In the genomic region with DNA sequence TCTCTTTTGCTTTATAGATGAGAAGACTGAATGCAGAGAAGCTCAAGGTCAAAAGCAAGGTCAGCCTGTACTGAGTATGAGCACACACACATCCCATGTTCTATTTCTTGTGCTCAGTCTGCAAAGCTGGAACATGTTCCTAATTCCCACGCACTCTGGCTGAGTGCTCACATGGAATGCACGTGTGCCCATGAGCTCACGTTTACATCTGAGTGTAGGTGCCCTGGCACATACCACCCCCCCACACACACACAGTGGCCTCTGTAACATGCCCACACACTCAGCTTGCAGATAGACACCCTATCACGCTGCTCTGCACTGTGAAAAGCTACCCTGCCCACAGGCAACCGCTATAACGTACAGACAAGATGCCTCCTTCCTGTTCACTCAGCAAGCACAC, we compare ENCODE assay signal across 14 cellular contexts.
DNase-seq lines count a peak whose midpoint lies in the region; ATAC-seq and TF ChIP-seq lines count a peak whose summit lies in the region.
"Had no signal": no experiment of that assay in that cellular context is flagged by ENCODE, and none has a peak within 500 bp of the region (broad histone marks: within the 10 kb centered on the region; RNA-seq: fewer than 3 reads in every experiment).

No MANE protein-coding gene starts in this region.

- no peak overlapping the region for H3K4me3 Mint-ChIP-seq in CD4-positive, alpha-beta T cell
- H3K4me3 Mint-ChIP-seq: CD8-positive, alpha-beta T cell; H9 had no signal

- no peak overlapping the region for H3K23ac ChIP-seq in neuronal stem cell (ENCODE audit: low read depth, low read length, poor library complexity)

- WGBS in neuronal stem cell (ENCODE audit: extremely low coverage in 2 of 2, insufficient read length in 2 of 2, insufficient replicate concordance in 1 of 2), 2 donors: no CpG with 5 or more reads among the region's 6 CpGs

- H2BK120ac ChIP-seq in neuronal stem cell (ENCODE audit: low read depth, low read length): no peak overlapping the region

- no peak overlapping the region for H4K8ac ChIP-seq in neuronal stem cell (ENCODE audit: low read depth, low read length)

- H4K91ac ChIP-seq in neuronal stem cell (ENCODE audit: low read depth, low read length, poor library complexity): no peak overlapping the region

- no peak overlapping the region for H2BK15ac ChIP-seq in neuronal stem cell (ENCODE audit: low read length)

- CTCF ChIA-PET in HEK293 (lab: Yijun Ruan, JAX): no interaction called here
- CTCF ChIA-PET in HEK293T (lab: Yijun Ruan, JAX): no interaction called here
- CTCF ChIA-PET in CD4-positive, alpha-beta T cell (lab: Charles Lee): no interaction called here

- H3K27ac ChIP-seq in HEK293 (ENCODE audit: extremely low read depth, low read depth, low read length): no peak overlapping the region
- H3K27ac ChIP-seq in neuronal stem cell (replicated peaks; ENCODE audit: low read length): no peak overlapping the region
- H3K27ac ChIP-seq in CD4-positive, alpha-beta T cell (ENCODE audit: low read depth, low read length): no peak overlapping the region

- H3K9me3 Mint-ChIP-seq in CD4-positive, alpha-beta T cell: peaks cover 3% of the 10 kb centered on the region
- H3K9me3 Mint-ChIP-seq: H9 had no signal

- intact Hi-C loops in Right ventricle myocardium superior (cut with DNase I): no loop called here
- intact Hi-C loops in CD4-positive, alpha-beta T cell (cut with DNase I, micrococcal nuclease): no loop called here

- H3K4me3 ChIP-seq in HEK293 (ENCODE audit: low read depth, low read length): no peak overlapping the region
- no peak overlapping the region for H3K4me3 ChIP-seq in Jurkat, Clone E6-1 (ENCODE audit: low read length)
- no peak overlapping the region for H3K4me3 ChIP-seq in neuronal stem cell (ENCODE audit: low read length in 2 of 2)

- no peaks in the 10 kb centered on the region for H3K4me1 Mint-ChIP-seq in CD4-positive, alpha-beta T cell (ENCODE audit: low read depth)

- H3K36me3 Mint-ChIP-seq in CD4-positive, alpha-beta T cell (ENCODE audit: low read depth): no peaks in the 10 kb centered on the region
- H3K36me3 Mint-ChIP-seq: CD8-positive, alpha-beta T cell had no signal

- no peak overlapping the region for H2AFZ ChIP-seq in neuronal stem cell (ENCODE audit: low read length)

- peaks cover 4% of the 10 kb centered on the region for H3K27me3 Mint-ChIP-seq in CD4-positive, alpha-beta T cell

- H3K27me3 ChIP-seq in neuronal stem cell (ENCODE audit: control insufficient read depth in 3 of 3, insufficient read depth in 3 of 3, low read depth in 1 of 3, low read length in 3 of 3): no peaks in the 10 kb centered on the region
- no peaks in the 10 kb centered on the region for H3K27me3 ChIP-seq in CD4-positive, alpha-beta T cell (ENCODE audit: control insufficient read depth, insufficient read depth, low read length)

- peak overlapping the region; percentile 15 for H3K18ac ChIP-seq in neuronal stem cell (ENCODE audit: low read length)

- H3K36me3 ChIP-seq in HEK293 (ENCODE audit: control insufficient read depth in 2 of 2, insufficient read depth in 1 of 2, low read length in 2 of 2) (no peaks in the 10 kb centered on the region), neuronal stem cell (replicated peaks in 1 of 2; ENCODE audit: control insufficient read depth in 2 of 2, insufficient read depth in 2 of 2, low read length in 2 of 2) (no peaks in the 10 kb centered on the region)

- H3K9me3 ChIP-seq in HEK293 (ENCODE audit: control insufficient read depth, insufficient read depth, low read depth, low read length) (no peaks in the 10 kb centered on the region), neuronal stem cell (replicated peaks in 1 of 2; ENCODE audit: control insufficient read depth in 2 of 2, insufficient read depth in 1 of 2, low read depth in 1 of 2, low read length in 2 of 2) (no peaks in the 10 kb centered on the region)
- H3K9me3 ChIP-seq in CD4-positive, alpha-beta T cell (ENCODE audit: control insufficient read depth, low read length): no peaks in the 10 kb centered on the region
- H3K9me3 ChIP-seq: Caco-2 had no signal

- peak overlapping the region; percentile 66 for H2BK12ac ChIP-seq in neuronal stem cell (ENCODE audit: low read length)

- no peak overlapping the region for H2AK5ac ChIP-seq in neuronal stem cell (ENCODE audit: low read depth, low read length)

- no peak overlapping the region for H3K4ac ChIP-seq in neuronal stem cell (ENCODE audit: low read length)

- H3K27ac Mint-ChIP-seq in CD4-positive, alpha-beta T cell: no peak overlapping the region
- H3K27ac Mint-ChIP-seq: CD8-positive, alpha-beta T cell; H9 had no signal

- H3K4me1 ChIP-seq in HEK293 (ENCODE audit: control insufficient read depth, insufficient read depth, low read length) (no peaks in the 10 kb centered on the region), neuronal stem cell (ENCODE audit: control insufficient read depth in 2 of 2, insufficient read depth in 1 of 2, low read depth in 1 of 2, low read length in 2 of 2) (peaks cover 0 to 2% of the 10 kb centered on the region in 2 donors)
- H3K4me1 ChIP-seq: Caco-2 had no signal

- POLR2A ChIA-PET in HEK293 (lab: Yijun Ruan, JAX) (no interaction called here), HEK293T (lab: Yijun Ruan, JAX) (no interaction called here)
- POLR2A ChIA-PET in CD4-positive, alpha-beta T cell (lab: Charles Lee): no interaction called here

- no peak for ATAC-seq in Right ventricle myocardium superior (ENCODE audit: poor library complexity)
- no peak for ATAC-seq in CD4-positive, alpha-beta T cell (ENCODE audit: poor library complexity)
- ATAC-seq: CD8-positive, alpha-beta T cell; HCT116 had no signal

- TF ChIP-seq CTCF in HEK293 (tag by site-specific recombination; IDR thresholded peaks at IDR 0.05): no peak
- TF ChIP-seq CTCF in CD4-positive, alpha-beta T cell (IDR thresholded peaks at IDR 0.05): no peak

- peak; percentile 16 for DNase-seq in Jurkat, Clone E6-1 (ENCODE audit: low read depth, low spot score)
- DNase-seq in neuronal stem cell (ENCODE audit: low spot score) (no peak), HEK293T (ENCODE audit: extremely low spot score) (no peak), Right ventricle myocardium superior (no peak)
- DNase-seq in CD4-positive, alpha-beta T cell: no peak
- DNase-seq: C1 segment of cervical spinal cord; Caco-2; CD8-positive, alpha-beta T cell; DMS153; DND-41; GOT3; H9 had no signal

- peak overlapping the region; percentile 64 for H3K14ac ChIP-seq in neuronal stem cell (ENCODE audit: low read length)

- H3K9ac ChIP-seq in neuronal stem cell (ENCODE audit: low read depth, low read length, poor library complexity): no peak overlapping the region

- H3K79me1 ChIP-seq in neuronal stem cell (ENCODE audit: low read depth, low read length): no peaks in the 10 kb centered on the region

- no peak overlapping the region for H2BK5ac ChIP-seq in neuronal stem cell (ENCODE audit: low read length)

- H3K4me2 ChIP-seq in neuronal stem cell (ENCODE audit: insufficient read depth, low read length, poor library complexity, severe bottlenecking): no peak overlapping the region

TF ChIP-seq in HEK293, 187 proteins besides CTCF, POLR2A, EP300 and RAD21:
- TF ChIP-seq ZFHX2 (tag by site-specific recombination; conservative IDR thresholded peaks at IDR 0.05) (peak; percentile 33; the same call in 1 of the 2 replicates), ZNF292 (tag by site-specific recombination; IDR thresholded peaks at IDR 0.05; ENCODE audit: borderline replicate concordance, low read depth) (no peak), HOXD13 (CRISPR knock-in tag; IDR thresholded peaks at IDR 0.05; ENCODE audit: borderline replicate concordance) (no peak), ZNF777 (tag by site-specific recombination; IDR thresholded peaks at IDR 0.05; ENCODE audit: borderline replicate concordance) (no peak), EGR2 (tag by site-specific recombination; IDR thresholded peaks at IDR 0.05; ENCODE audit: low read depth) (peak; percentile 36; the same call in 1 of the 2 replicates), ZNF776 (tag by site-specific recombination; IDR thresholded peaks at IDR 0.05; ENCODE audit: borderline replicate concordance) (no peak), KLF16 (tag by site-specific recombination; IDR thresholded peaks at IDR 0.05) (no peak), REPIN1 (tag by site-specific recombination; IDR thresholded peaks at IDR 0.05; ENCODE audit: low read depth) (no peak), ZNF561 (tag by site-specific recombination; IDR thresholded peaks at IDR 0.05; ENCODE audit: borderline replicate concordance) (no peak)

TF ChIP-seq in HEK293T, 16 proteins besides CTCF, POLR2A, EP300 and RAD21:
- no peak for TF ChIP-seq ELF4 (IDR thresholded peaks at IDR 0.05)
- no peak for TF ChIP-seq LEF1 (IDR thresholded peaks at IDR 0.05; ENCODE audit: borderline replicate concordance)
- TF ChIP-seq SUZ12 (IDR thresholded peaks at IDR 0.05): no peak
- TF ChIP-seq SP1 (IDR thresholded peaks at IDR 0.05): no peak
- TF ChIP-seq BHLHE40 (IDR thresholded peaks at IDR 0.05; ENCODE audit: borderline replicate concordance): no peak
- no peak for TF ChIP-seq FOXA1 (IDR thresholded peaks at IDR 0.05)
- TF ChIP-seq FOXK2 (IDR thresholded peaks at IDR 0.05): no peak
- no peak for TF ChIP-seq ARNT (IDR thresholded peaks at IDR 0.05)
- TF ChIP-seq TARDBP (IDR thresholded peaks at IDR 0.05): no peak
- TF ChIP-seq NFRKB (IDR thresholded peaks at IDR 0.05): no peak
- no peak for TF ChIP-seq L3MBTL2 (conservative IDR thresholded peaks at IDR 0.05)
- no peak for TF ChIP-seq CTBP1 (IDR thresholded peaks at IDR 0.05; ENCODE audit: borderline replicate concordance)
- TF ChIP-seq HDGF (IDR thresholded peaks at IDR 0.05; ENCODE audit: borderline replicate concordance): no peak
